In genomic region chr4:70681730-70682129, GRCh38 we compare ENCODE assay signal across 20 cellular contexts. TPM values are rescaled to one million over a fixed set of nuclear protein-coding genes. Genes with fewer than 3 reads are reported as not detected.
DNase-seq lines count a peak whose midpoint lies in the region; ATAC-seq, FAIRE-seq and TF ChIP-seq lines count a peak whose summit lies in the region.
"Had no signal": no experiment of that assay in that cellular context is flagged by ENCODE, and none has a peak within 500 bp of the region (broad histone marks: within the 10 kb centered on the region; RNA-seq: fewer than 3 reads in every experiment).

No MANE protein-coding gene starts in this region.

- ATAC-seq in GM19372 (IDR thresholded peaks at IDR 0.05; ENCODE audit: low read depth, unreplicated experiment): peak; percentile 36
- ATAC-seq in HG02678 (IDR thresholded peaks at IDR 0.05; ENCODE audit: unreplicated experiment): peak; percentile 37
- ATAC-seq in HG03571 (IDR thresholded peaks at IDR 0.05; ENCODE audit: unreplicated experiment): peak; percentile 55
- no peak for ATAC-seq in HG02840 (IDR thresholded peaks at IDR 0.05; ENCODE audit: low FRiP score, unreplicated experiment)
- ATAC-seq: left cardiac atrium had no signal

- DNase-seq in GM12892 (ENCODE audit: insufficient read length) (no peak), head of caudate nucleus (no peak), NCI-H345 (lab: John Stamatoyannopoulos, UW) (no peak), HEK293T (ENCODE audit: extremely low spot score) (no peak)
- DNase-seq: activated CD4-positive, alpha-beta T cell treated with anti-CD3 and anti-CD28 coated beads for 48 hours; activated naive CD8-positive, alpha-beta T cell treated with anti-CD3 and anti-CD28 coated beads for 36 hours; esophagus squamous epithelium; GDM1; hippocampal formation; left cardiac atrium; NCI-H1417 treated with DMSO at 0.1 percent for 48 hours; ovary; stimulated activated CD4-positive, alpha-beta T cell treated with anti-CD3 and anti-CD28 coated beads, Interleukin-4, amount 100 ng/mL, for 4 hours; T1000; tibial artery had no signal

- intact Hi-C loops in head of caudate nucleus (cut with DNase I): no loop called here

- no peak for TF ChIP-seq POLR2A in GM12892 (IDR thresholded peaks at IDR 0.05; ENCODE audit: low read depth, low read length)

- FAIRE-seq in GM12892 (lab: Jason Lieb, UNC): peak; percentile 66
- FAIRE-seq: bronchial epithelial cell had no signal

- CTCF ChIA-PET in HEK293T (lab: Yijun Ruan, JAX): no interaction called here

- POLR2A ChIA-PET in HEK293T (lab: Yijun Ruan, JAX): no interaction called here

TF ChIP-seq in HEK293T, 16 proteins besides CTCF, POLR2A, EP300 and RAD21:
- no peak for TF ChIP-seq FOXA1 (IDR thresholded peaks at IDR 0.05)
- no peak for TF ChIP-seq SUZ12 (IDR thresholded peaks at IDR 0.05)
- TF ChIP-seq ZNF384 (IDR thresholded peaks at IDR 0.05): no peak
- no peak for TF ChIP-seq HDGF (IDR thresholded peaks at IDR 0.05; ENCODE audit: borderline replicate concordance)
- TF ChIP-seq BHLHE40 (IDR thresholded peaks at IDR 0.05; ENCODE audit: borderline replicate concordance): no peak
- TF ChIP-seq ELF4 (IDR thresholded peaks at IDR 0.05): no peak
- TF ChIP-seq PKNOX1 (IDR thresholded peaks at IDR 0.05): no peak

RNA-seq across cellular contexts. Expression of gene UTP3, which starts 6.6 kb away (rescaled TPM):
- 26.0 TPM for polyA plus RNA-seq in GM12892 (2012; ENCODE audit: missing spikeins)

RNA-seq across cellular contexts. Expression of gene JCHAIN, which starts 15.4 kb away (rescaled TPM):
- 270 TPM for polyA plus RNA-seq in GM12892 (2012; ENCODE audit: missing spikeins)

RNA-seq across cellular contexts. Expression of gene RUFY3, which starts 40.0 kb away (rescaled TPM):
- polyA plus RNA-seq in GM12892 (2012; ENCODE audit: missing spikeins): 8.2 TPM

RNA-seq across cellular contexts. Expression of gene ENAM, which starts 53.2 kb away (rescaled TPM):
- 0.45 TPM for polyA plus RNA-seq in GM12892 (2012; ENCODE audit: missing spikeins)
